Comparison of ENCODE assay signal across 11 cellular contexts in genomic region chr13:39317284-39317683, GRCh38.
A peak's percentile ranks its signal among the peaks of the same experiment; 100 is the strongest.
DNase-seq lines count a peak whose midpoint lies in the region; ATAC-seq, FAIRE-seq and TF ChIP-seq lines count a peak whose summit lies in the region.
"Had no signal": no experiment of that assay in that cellular context is flagged by ENCODE, and none has a peak within 500 bp of the region (broad histone marks: within the 10 kb centered on the region; RNA-seq: fewer than 3 reads in every experiment).

No MANE protein-coding gene starts in this region.

- H3K4me2 ChIP-seq in osteoblast (ENCODE audit: insufficient read depth, low read length) (peak overlapping the region; percentile 35), Karpas-422 (ENCODE audit: low read depth, low read length, poor library complexity, severe bottlenecking) (no peak overlapping the region)

- H3K36me3 ChIP-seq in adipocyte (ENCODE audit: control insufficient read depth, insufficient read depth, low read length, severe bottlenecking) (no peaks in the 10 kb centered on the region), osteoblast (ENCODE audit: insufficient read depth, low read length) (no peaks in the 10 kb centered on the region), Karpas-422 (ENCODE audit: insufficient read depth, low read length) (no peaks in the 10 kb centered on the region)

- FAIRE-seq in HTR-8/SVneo (lab: Jason Lieb, UNC) = no peak

- peak; percentile 47 for DNase-seq in AG08396 (ENCODE audit: low spot score)
- DNase-seq in adipocyte (ENCODE audit: low read depth) = peak; percentile 48
- peak; percentile 71 for DNase-seq in fibroblast of the aortic adventitia (ENCODE audit: low read depth)
- DNase-seq in osteoblast (ENCODE audit: insufficient read length, low spot score, missing footprints) = no peak
- DNase-seq in HTR-8/SVneo (ENCODE audit: insufficient read length, low spot score) = no peak
- DNase-seq in Karpas-422 = no peak
- no peak for DNase-seq in LoVo (ENCODE audit: low spot score)
- DNase-seq: activated T-cell treated with anti-CD3 and anti-CD28 coated beads, Interleukin-2, amount 50 U/mL, for 48 hours; DMS53 had no signal

- H4K20me1 ChIP-seq in osteoblast (ENCODE audit: insufficient read depth, low read length) = no peaks in the 10 kb centered on the region
- H4K20me1 ChIP-seq in Karpas-422 (ENCODE audit: insufficient read depth, low read depth, low read length) = no peaks in the 10 kb centered on the region

- H3K27me3 ChIP-seq in adipocyte (replicated peaks; ENCODE audit: control insufficient read depth, insufficient read depth, low read length) = no peaks in the 10 kb centered on the region
- no peaks in the 10 kb centered on the region for H3K27me3 ChIP-seq in osteoblast (ENCODE audit: insufficient read depth, low read length)
- no peaks in the 10 kb centered on the region for H3K27me3 ChIP-seq in Karpas-422 (ENCODE audit: low read length)

- H3K4me1 ChIP-seq in adipocyte (ENCODE audit: control insufficient read depth, insufficient read depth, low read length) (peaks cover 51% of the 10 kb centered on the region), osteoblast (ENCODE audit: insufficient read depth, low read length) (peaks cover 4% of the 10 kb centered on the region), Karpas-422 (ENCODE audit: low read length) (no peaks in the 10 kb centered on the region)

- H3K9ac ChIP-seq in adipocyte (ENCODE audit: low read length) (no peak overlapping the region), Karpas-422 (ENCODE audit: low read length) (no peak overlapping the region)

- H3K4me3 ChIP-seq in adipocyte (ENCODE audit: low read length) (no peak overlapping the region), fibroblast of the aortic adventitia (ENCODE audit: low read depth, low read length) (no peak overlapping the region), osteoblast (ENCODE audit: insufficient read depth, low read length) (no peak overlapping the region), Karpas-422 (ENCODE audit: low read length) (no peak overlapping the region)

- H3K79me2 ChIP-seq in osteoblast (ENCODE audit: insufficient read depth, low read length) (no peaks in the 10 kb centered on the region), Karpas-422 (ENCODE audit: low read length) (no peaks in the 10 kb centered on the region)

- no peaks in the 10 kb centered on the region for H3K9me3 ChIP-seq in adipocyte (ENCODE audit: control insufficient read depth, low read length)
- H3K9me3 ChIP-seq in osteoblast (ENCODE audit: low read depth, low read length) = no peaks in the 10 kb centered on the region
- H3K9me3 ChIP-seq in Karpas-422 (ENCODE audit: low read length) = no peaks in the 10 kb centered on the region

- no peak for ATAC-seq in GM18870 (IDR thresholded peaks at IDR 0.05; ENCODE audit: unreplicated experiment)

- no peaks in the 10 kb centered on the region for H3K9me2 ChIP-seq in Karpas-422 (replicated peaks; ENCODE audit: insufficient read depth, low read length)

- no peak overlapping the region for H2AFZ ChIP-seq in osteoblast (ENCODE audit: low read length)
- no peak overlapping the region for H2AFZ ChIP-seq in Karpas-422 (ENCODE audit: low read length)

- TF ChIP-seq CTCF in fibroblast of the aortic adventitia (IDR thresholded peaks at IDR 0.05; ENCODE audit: insufficient read depth, low read length) (no peak), osteoblast (IDR thresholded peaks at IDR 0.05; ENCODE audit: extremely low read depth, low read depth, low read length) (no peak)

- H3K27ac ChIP-seq in osteoblast (ENCODE audit: low read depth, low read length) (no peak overlapping the region), Karpas-422 (ENCODE audit: low read length) (no peak overlapping the region)
- H3K27ac ChIP-seq: VCaP had no signal

Comparison
In these comparisons a context has a peak if more than half of its experiments do, and no peak if none do; other contexts are left out.
1. DNase-seq: peak in AG08396 (single experiment), adipocyte (single experiment) and fibroblast of the aortic adventitia (single experiment); none in osteoblast (single experiment), HTR-8/SVneo (single experiment), Karpas-422 (single experiment) and LoVo (single experiment).